Comparison of ENCODE assay signal across 8 cellular contexts in genomic region chr17:77881545-77881944, GRCh38.
DNase-seq lines count a peak whose midpoint lies in the region; ATAC-seq and TF ChIP-seq lines count a peak whose summit lies in the region.

No MANE protein-coding gene starts in this region.

- peak overlapping the region; percentile 87 for H3K4me3 Mint-ChIP-seq in activated naive CD8-positive, alpha-beta T cell treated with anti-CD3 and anti-CD28 coated beads, Interleukin-2, amount 10 ng/mL, durations not matched to agents 7 days and 5 days

- peaks cover 1% of the 10 kb centered on the region for H3K36me3 Mint-ChIP-seq in activated naive CD8-positive, alpha-beta T cell treated with anti-CD3 and anti-CD28 coated beads, Interleukin-2, amount 10 ng/mL, durations not matched to agents 7 days and 5 days

- H3K36me3 ChIP-seq in WERI-Rb-1: no peaks in the 10 kb centered on the region

- peak; percentile 94 for DNase-seq in GM19238 (ENCODE audit: insufficient read length, low spot score)
- DNase-seq in SKM-1 (lab: John Stamatoyannopoulos, UW; ENCODE audit: unreplicated experiment): peak; percentile 79
- peak; percentile 82 for DNase-seq in activated naive CD8-positive, alpha-beta T cell treated with anti-CD3 and anti-CD28 coated beads, Interleukin-2, amount 10 ng/mL, durations not matched to agents 7 days and 5 days
- peak; percentile 20 for DNase-seq in inferior parietal cortex (ENCODE audit: extremely low spot score)
- peak; percentile 37 to 51 for DNase-seq in stimulated activated CD4-positive, alpha-beta T cell treated with anti-CD3 and anti-CD28 coated beads, Interleukin-2, amount 100 ng/mL, for 48 hours
- no peak for DNase-seq in WERI-Rb-1
- no peak for DNase-seq in cerebellum (ENCODE audit: low spot score)

- H3K27ac ChIP-seq in WERI-Rb-1: no peak overlapping the region

- H3K9me3 ChIP-seq in WERI-Rb-1 (ENCODE audit: severe bottlenecking): peaks cover 1% of the 10 kb centered on the region

- peaks cover 38% of the 10 kb centered on the region for H3K4me1 Mint-ChIP-seq in activated naive CD8-positive, alpha-beta T cell treated with anti-CD3 and anti-CD28 coated beads, Interleukin-2, amount 10 ng/mL, durations not matched to agents 7 days and 5 days

- peak overlapping the region; percentile 99 for H3K27ac Mint-ChIP-seq in activated naive CD8-positive, alpha-beta T cell treated with anti-CD3 and anti-CD28 coated beads, Interleukin-2, amount 10 ng/mL, durations not matched to agents 7 days and 5 days

- peaks cover 5% of the 10 kb centered on the region for H3K27me3 Mint-ChIP-seq in activated naive CD8-positive, alpha-beta T cell treated with anti-CD3 and anti-CD28 coated beads, Interleukin-2, amount 10 ng/mL, durations not matched to agents 7 days and 5 days

- POLR2A ChIA-PET in activated naive CD8-positive, alpha-beta T cell treated with anti-CD3 and anti-CD28 coated beads, Interleukin-2, amount 10 ng/mL, durations not matched to agents 7 days and 5 days (lab: Charles Lee): interaction anchor here (0.7 to 3.6 kb wide), 10 partner anchors 9 to 436 kb away, joined by 3 to 57 read pairs (median 4); partner anchors contain the start of gene TNRC6C

- H3K4me3 ChIP-seq in WERI-Rb-1 (ENCODE audit: low read depth, low read length): no peak overlapping the region

- no peak for TF ChIP-seq CTCF in WERI-Rb-1 (IDR thresholded peaks at IDR 0.05; ENCODE audit: low read depth, low read length)

- no peaks in the 10 kb centered on the region for H3K27me3 ChIP-seq in WERI-Rb-1 (ENCODE audit: insufficient read depth, low read depth, severe bottlenecking)

- H3K9me3 Mint-ChIP-seq in activated naive CD8-positive, alpha-beta T cell treated with anti-CD3 and anti-CD28 coated beads, Interleukin-2, amount 10 ng/mL, durations not matched to agents 7 days and 5 days: peaks cover 2% of the 10 kb centered on the region

- ATAC-seq in HG03097 (IDR thresholded peaks at IDR 0.05; ENCODE audit: low FRiP score, unreplicated experiment): peak; percentile 86
- peak; percentile 74 for ATAC-seq in activated naive CD8-positive, alpha-beta T cell treated with anti-CD3 and anti-CD28 coated beads, Interleukin-2, amount 10 ng/mL, durations not matched to agents 7 days and 5 days (ENCODE audit: low read depth)

Comparison
In these comparisons a context has a peak if more than half of its experiments do, and no peak if none do; other contexts are left out.
1. DNase-seq: peak in GM19238 (single experiment), SKM-1 (single experiment), activated naive CD8-positive, alpha-beta T cell treated with anti-CD3 and anti-CD28 coated beads, Interleukin-2, amount 10 ng/mL, durations not matched to agents 7 days and 5 days (single experiment), inferior parietal cortex (single experiment) and stimulated activated CD4-positive, alpha-beta T cell treated with anti-CD3 and anti-CD28 coated beads, Interleukin-2, amount 100 ng/mL, for 48 hours (2 of 2); none in WERI-Rb-1 (single experiment) and cerebellum (single experiment).